Comparison of ENCODE assay signal across 8 cellular contexts in the genomic region with DNA sequence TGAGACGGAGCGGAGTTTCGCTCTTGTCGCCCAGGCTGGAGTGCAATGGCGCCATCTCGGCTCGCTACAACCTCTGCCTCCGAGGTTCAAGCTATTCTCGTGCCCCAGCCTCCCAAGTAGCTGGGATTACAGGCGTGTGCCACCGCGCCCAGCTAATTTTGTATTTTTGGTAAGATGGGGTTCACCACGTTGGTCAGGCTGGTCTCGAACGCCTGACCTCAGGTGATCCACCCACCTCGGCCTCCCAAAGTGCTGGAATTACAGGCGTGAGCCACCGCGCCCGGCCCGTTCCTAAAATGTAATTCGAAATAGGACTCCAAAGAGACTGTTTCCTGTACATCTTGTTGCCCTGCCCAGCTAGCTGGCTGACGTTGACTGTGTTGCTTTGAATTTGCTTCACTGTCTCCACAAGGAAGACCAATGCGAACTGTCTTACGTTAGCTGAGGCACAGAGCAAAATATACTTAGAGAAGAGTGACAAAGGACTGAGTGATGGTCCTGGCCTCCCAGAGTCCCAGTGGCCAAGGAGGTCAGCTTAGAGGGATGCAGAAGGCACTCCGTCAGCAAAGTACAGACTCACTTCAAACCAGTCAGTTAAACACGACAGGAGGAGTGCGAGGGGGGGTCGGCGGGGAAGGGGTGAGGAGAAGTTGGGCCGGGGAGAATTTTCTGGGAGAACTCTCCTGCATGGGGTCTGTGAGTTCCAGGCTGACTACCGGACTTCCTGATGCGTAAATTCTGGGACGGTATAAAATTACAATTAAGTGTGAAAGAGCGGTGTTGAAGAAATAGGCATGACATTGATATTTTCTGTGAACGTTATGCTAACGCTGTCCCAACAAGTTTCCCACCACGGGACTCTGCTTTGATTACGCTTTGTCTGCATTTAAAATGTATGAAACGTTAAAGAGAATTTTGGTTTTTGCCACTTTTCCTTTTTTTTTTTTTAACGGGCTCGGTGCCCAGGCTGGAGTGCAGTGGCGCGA. TPM values are rescaled to one million over a fixed set of nuclear protein-coding genes. Genes with fewer than 3 reads are reported as not detected.
DNase-seq lines count a peak whose midpoint lies in the region; ATAC-seq, FAIRE-seq and TF ChIP-seq lines count a peak whose summit lies in the region.

No MANE protein-coding gene starts in this region.

- peak overlapping the region; percentile 98 for H3K4me2 ChIP-seq in HepG2 (ENCODE audit: low read depth, low read length)

- no peaks in the 10 kb centered on the region for H3K27me3 ChIP-seq in right atrium auricular region
- peaks cover 0 to 2% of the 10 kb centered on the region in 2 experiments; a peak in 1 of 5 replicates for H3K27me3 ChIP-seq in HepG2 (ENCODE audit: control insufficient read depth in 1 of 2, insufficient read depth in 2 of 2, low read length in 2 of 2)
- H3K27me3 ChIP-seq in body of pancreas, result no peaks in the 10 kb centered on the region

- H3K36me3 ChIP-seq in right atrium auricular region (no peaks in the 10 kb centered on the region), HepG2 (replicated peaks in 1 of 2; ENCODE audit: control insufficient read depth in 1 of 2, insufficient read depth in 2 of 2, low read length in 2 of 2) (no peaks in the 10 kb centered on the region), body of pancreas (replicated peaks in 1 of 2; ENCODE audit: insufficient read depth in 1 of 2, low read depth in 2 of 2) (no peaks in the 10 kb centered on the region)

- no TSS peak for BruUV-seq in HepG2 (replicated peaks; lab: Mats Ljungman, UMichigan)

- H3K4me1 Mint-ChIP-seq in activated T-helper 17 cell treated with anti-CD3 and anti-CD28 coated beads, Interleukin-2, amount 50 U/mL, for 72 hours, result peaks cover 37% of the 10 kb centered on the region

- H3K27ac Mint-ChIP-seq in activated T-helper 17 cell treated with anti-CD3 and anti-CD28 coated beads, Interleukin-2, amount 50 U/mL, for 72 hours, result peak overlapping the region; percentile 89

- H3K9me3 ChIP-seq in right atrium auricular region (no peaks in the 10 kb centered on the region), HepG2 (ENCODE audit: low read length) (no peaks in the 10 kb centered on the region), body of pancreas (peaks cover 0 to 4% (median 0%) of the 10 kb centered on the region in 3 donors)

- TF ChIP-seq POLR2A in HepG2 (IDR thresholded peaks at IDR 0.05; ENCODE audit: insufficient read depth in 1 of 2, low read depth in 2 of 2, low read length in 2 of 2) (no peak), body of pancreas (IDR thresholded peaks at IDR 0.05) (no peak)

- POLR2A ChIA-PET in HepG2 (lab: Yijun Ruan, JAX), result interaction anchor here (1.0 kb wide), 1 partner anchor 24 kb away, joined by 3 read pairs; no protein-coding TSS in a partner anchor

- FAIRE-seq in HepG2 (lab: Jason Lieb, UNC), result no peak

- ATAC-seq in Right ventricle myocardium superior (ENCODE audit: poor library complexity) (no peak), HepG2 (no peak), GM21381 (IDR thresholded peaks at IDR 0.05; ENCODE audit: unreplicated experiment) (no peak), body of pancreas (no peak)
- peak; percentile 57 for ATAC-seq in activated T-helper 17 cell treated with anti-CD3 and anti-CD28 coated beads, Interleukin-2, amount 50 U/mL, for 72 hours (replicated peaks)

- H3K4me3 ChIP-seq in right atrium auricular region (peak overlapping the region; percentile 35 to 56), HepG2 (replicated peaks in 1 of 3; ENCODE audit: insufficient read depth in 1 of 3, low read depth in 2 of 3, low read length in 3 of 3) (peak overlapping the region; percentile 49 to 79 (median 75)), body of pancreas (no peak overlapping the region)

- no peaks in the 10 kb centered on the region for H3K79me2 ChIP-seq in HepG2 (ENCODE audit: insufficient read depth, low read length)

- H3K4me3 Mint-ChIP-seq in activated T-helper 17 cell treated with anti-CD3 and anti-CD28 coated beads, Interleukin-2, amount 50 U/mL, for 72 hours, result peak overlapping the region; percentile 87

- intact Hi-C loops in Right ventricle myocardium superior (cut with DNase I), result no loop called here
- intact Hi-C loops in HepG2 (cut with micrococcal nuclease; ENCODE audit: unreplicated experiment), result no loop called here
- intact Hi-C loops in body of pancreas (cut with DNase I), result no loop called here

- peaks cover 20% of the 10 kb centered on the region for H3K36me3 Mint-ChIP-seq in activated T-helper 17 cell treated with anti-CD3 and anti-CD28 coated beads, Interleukin-2, amount 50 U/mL, for 72 hours (ENCODE audit: low read depth)

- H3K9ac ChIP-seq in HepG2 (ENCODE audit: insufficient read depth, low read depth, low read length), result peak overlapping the region; percentile 54; the same call in 1 of the 2 replicates

- H3K27me3 Mint-ChIP-seq in activated T-helper 17 cell treated with anti-CD3 and anti-CD28 coated beads, Interleukin-2, amount 50 U/mL, for 72 hours, result no peaks in the 10 kb centered on the region

- no peaks in the 10 kb centered on the region for H4K20me1 ChIP-seq in HepG2 (ENCODE audit: insufficient read depth, low read length)

- TF ChIP-seq CTCF in right atrium auricular region (IDR thresholded peaks at IDR 0.05), result no peak
- no peak for TF ChIP-seq CTCF in HepG2 (CRISPR knock-in tag; IDR thresholded peaks at IDR 0.05)
- TF ChIP-seq CTCF in body of pancreas (IDR thresholded peaks at IDR 0.05), result no peak

- no peak for DNase-seq in right atrium auricular region (ENCODE audit: low spot score)
- no peak for DNase-seq in Right ventricle myocardium superior
- no peak for DNase-seq in HepG2 (ENCODE audit: low spot score)
- no peak for DNase-seq in body of pancreas
- DNase-seq in SKM-1 (lab: John Stamatoyannopoulos, UW; ENCODE audit: unreplicated experiment), result no peak
- DNase-seq in D341Med (ENCODE audit: low spot score), result no peak

- H3K4me1 ChIP-seq in right atrium auricular region, result peaks cover 0 to 29% of the 10 kb centered on the region in 2 donors
- H3K4me1 ChIP-seq in HepG2 (ENCODE audit: insufficient read depth, low read length), result peaks cover 31% of the 10 kb centered on the region
- peaks cover 22% of the 10 kb centered on the region for H3K4me1 ChIP-seq in body of pancreas

- no peaks in the 10 kb centered on the region for H3K9me3 Mint-ChIP-seq in activated T-helper 17 cell treated with anti-CD3 and anti-CD28 coated beads, Interleukin-2, amount 50 U/mL, for 72 hours

- TF ChIP-seq EP300 in HepG2 (IDR thresholded peaks at IDR 0.05; ENCODE audit: low read depth in 2 of 2, low read length in 2 of 2) (no peak), HepG2 (CRISPR knock-in tag; IDR thresholded peaks at IDR 0.05; ENCODE audit: borderline replicate concordance) (no peak)

- in situ Hi-C loops in HepG2 (cut with HindIII; ENCODE audit: extremely low pct_ligation_motif_present, low pct_unique_long_range_greater_than_20kb), result no loop called here

- CTCF ChIA-PET in HepG2 (lab: Yijun Ruan, JAX; ENCODE audit: low intra/inter-chr PET ratio, low total read pairs), result no interaction called here

- TF ChIP-seq RAD21 in HepG2 (CRISPR knock-in tag; IDR thresholded peaks at IDR 0.05), result no peak

- 17% methylated on average over 40 of the region's 44 CpGs for WGBS in HepG2 (ENCODE audit: low lambda C conversion rate)
- 29 to 51% methylated on average over 44 of the region's 44 CpGs for WGBS in body of pancreas, 2 donors

- peak overlapping the region; percentile 91 for H2AFZ ChIP-seq in HepG2 (ENCODE audit: low read length)

- H3K27ac ChIP-seq in right atrium auricular region, result peak overlapping the region; percentile 70 to 81
- H3K27ac ChIP-seq in HepG2 (ENCODE audit: extremely low read length, insufficient read depth, low read length), result no peak overlapping the region
- H3K27ac ChIP-seq in body of pancreas, result no peak overlapping the region

RNA-seq across cellular contexts. Expression of a gene that starts 6.8 kb away (rescaled TPM):
- total RNA-seq in right atrium auricular region (10 to 100 TPM; 10.0 to 11.2 TPM), Right ventricle myocardium superior (20.7 TPM), HepG2 (2016; rRNA removed; fragmentation: Illumina TruSeq; extraction: Trizol) (10.9 and 16.7 TPM in 2 replicates), body of pancreas (10 to 100 TPM; 12.5 to 15.2 TPM)
- total RNA-seq in activated T-helper 17 cell treated with anti-CD3 and anti-CD28 coated beads, Interleukin-2, amount 50 U/mL, for 72 hours, result 10 to 100 TPM; 27.1 to 30.8 TPM
- total RNA-seq in HepG2 (2016; cell fraction: cytosol; rRNA removed; fragmentation: Illumina TruSeq; extraction: Trizol; ENCODE audit: low read depth), result 3.4 and 3.6 TPM in 2 replicates
- 12.4 and 16.7 TPM in 2 replicates for total RNA-seq in HepG2 (2016; cell fraction: insoluble cytoplasmic fraction; rRNA removed; fragmentation: Illumina TruSeq; extraction: Trizol)
- total RNA-seq in HepG2 (2016; cell fraction: membrane; rRNA removed; fragmentation: Illumina TruSeq; extraction: Trizol), result 9.1 and 9.7 TPM in 2 replicates
- total RNA-seq in HepG2 (2016; cell fraction: nucleus; rRNA removed; fragmentation: Illumina TruSeq; extraction: Trizol), result 11.4 and 13.1 TPM in 2 replicates
- 10.2 and 10.9 TPM in 2 replicates for polyA plus RNA-seq in HepG2 (2011; rRNA removed)
- 5.4 and 6.4 TPM in 2 replicates for polyA plus RNA-seq in HepG2 (2011; cell fraction: cytosol; rRNA removed)
- polyA plus RNA-seq in HepG2 (2011; cell fraction: nucleus; rRNA removed), result 66.0 and 81.3 TPM in 2 replicates
- polyA plus RNA-seq in HepG2 (2012), result 10.5 and 10.9 TPM in 2 replicates
- polyA plus RNA-seq in HepG2 (2016; cell fraction: cytosol; fragmentation: Illumina TruSeq; extraction: Trizol; ENCODE audit: low read depth), result 2.6 and 3.0 TPM in 2 replicates
- polyA plus RNA-seq in HepG2 (2016; cell fraction: insoluble cytoplasmic fraction; fragmentation: Illumina TruSeq; extraction: Trizol; ENCODE audit: low read depth), result 15.2 and 16.5 TPM in 2 replicates
- 7.8 and 8.3 TPM in 2 replicates for polyA plus RNA-seq in HepG2 (2016; cell fraction: membrane; fragmentation: Illumina TruSeq; extraction: Trizol; ENCODE audit: low read depth)
- polyA plus RNA-seq in HepG2 (2016; cell fraction: nucleus; fragmentation: Illumina TruSeq; extraction: Trizol; ENCODE audit: insufficient read depth, low read depth), result 28.6 and 33.8 TPM in 2 replicates
- polyA minus RNA-seq in HepG2 (2011; rRNA and poly(A)+ RNA removed; ENCODE audit: low replicate concordance), result 7.5 and 14.8 TPM in 2 replicates
- polyA minus RNA-seq in HepG2 (2011; cell fraction: cytosol; rRNA and poly(A)+ RNA removed), result 3.3 and 3.7 TPM in 2 replicates
- 17.4 and 18.8 TPM in 2 replicates for polyA minus RNA-seq in HepG2 (2011; cell fraction: nucleus; rRNA and poly(A)+ RNA removed)

RNA-seq across cellular contexts. Expression of a gene that starts 11.3 kb away (rescaled TPM):
- total RNA-seq in right atrium auricular region (1 to 10 TPM; 4.1 to 7.7 TPM), Right ventricle myocardium superior (10.8 TPM), HepG2 (2016; rRNA removed; fragmentation: Illumina TruSeq; extraction: Trizol) (not detected in 2 replicates), body of pancreas (10 to 100 TPM; 11.5 to 17.9 TPM)
- 1 to 10 TPM; 2.7 to 5.9 TPM for total RNA-seq in activated T-helper 17 cell treated with anti-CD3 and anti-CD28 coated beads, Interleukin-2, amount 50 U/mL, for 72 hours
- total RNA-seq in HepG2 (2016; cell fraction: cytosol; rRNA removed; fragmentation: Illumina TruSeq; extraction: Trizol; ENCODE audit: low read depth), result not detected in 2 replicates
- total RNA-seq in HepG2 (2016; cell fraction: insoluble cytoplasmic fraction; rRNA removed; fragmentation: Illumina TruSeq; extraction: Trizol), result not detected in 2 replicates
- total RNA-seq in HepG2 (2016; cell fraction: membrane; rRNA removed; fragmentation: Illumina TruSeq; extraction: Trizol), result not detected in 2 replicates
- not detected in 2 replicates for total RNA-seq in HepG2 (2016; cell fraction: nucleus; rRNA removed; fragmentation: Illumina TruSeq; extraction: Trizol)
- 0.10 and 0.13 TPM in 2 replicates for polyA plus RNA-seq in HepG2 (2011; rRNA removed)
- 0.11 and 0.13 TPM in 2 replicates for polyA plus RNA-seq in HepG2 (2011; cell fraction: cytosol; rRNA removed)
- polyA plus RNA-seq in HepG2 (2011; cell fraction: nucleus; rRNA removed), result 0.16 and 0.29 TPM in 2 replicates
- polyA plus RNA-seq in HepG2 (2012), result 0.13 TPM in 1 of 2 replicates, not detected in the other
- polyA plus RNA-seq in HepG2 (2016; cell fraction: cytosol; fragmentation: Illumina TruSeq; extraction: Trizol; ENCODE audit: low read depth), result not detected in 2 replicates
- not detected in 2 replicates for polyA plus RNA-seq in HepG2 (2016; cell fraction: insoluble cytoplasmic fraction; fragmentation: Illumina TruSeq; extraction: Trizol; ENCODE audit: low read depth)
- 0.23 TPM in 1 of 2 replicates, not detected in the other for polyA plus RNA-seq in HepG2 (2016; cell fraction: membrane; fragmentation: Illumina TruSeq; extraction: Trizol; ENCODE audit: low read depth)
- polyA plus RNA-seq in HepG2 (2016; cell fraction: nucleus; fragmentation: Illumina TruSeq; extraction: Trizol; ENCODE audit: insufficient read depth, low read depth), result not detected in 2 replicates
- 10.8 TPM in 1 of 2 replicates, not detected in the other for polyA minus RNA-seq in HepG2 (2011; rRNA and poly(A)+ RNA removed; ENCODE audit: low replicate concordance)
- 0.88 TPM in 1 of 2 replicates, not detected in the other for polyA minus RNA-seq in HepG2 (2011; cell fraction: cytosol; rRNA and poly(A)+ RNA removed)
- 1.2 TPM in 1 of 2 replicates, not detected in the other for polyA minus RNA-seq in HepG2 (2011; cell fraction: nucleus; rRNA and poly(A)+ RNA removed)

RNA-seq across cellular contexts. Expression of a gene that starts 27.4 kb away (rescaled TPM):
- total RNA-seq in right atrium auricular region (1,000 to 10,000 TPM; 1,155 to 1,413 TPM), Right ventricle myocardium superior (577 TPM), HepG2 (2016; rRNA removed; fragmentation: Illumina TruSeq; extraction: Trizol) (2,514 and 3,226 TPM in 2 replicates), body of pancreas (1,000 to 10,000 TPM; 1,136 to 1,977 TPM)
- 1,000 to 10,000 TPM; 2,150 to 2,706 TPM for total RNA-seq in activated T-helper 17 cell treated with anti-CD3 and anti-CD28 coated beads, Interleukin-2, amount 50 U/mL, for 72 hours
- total RNA-seq in HepG2 (2016; cell fraction: cytosol; rRNA removed; fragmentation: Illumina TruSeq; extraction: Trizol; ENCODE audit: low read depth), result 4,063 and 4,402 TPM in 2 replicates
- 2,554 and 3,310 TPM in 2 replicates for total RNA-seq in HepG2 (2016; cell fraction: insoluble cytoplasmic fraction; rRNA removed; fragmentation: Illumina TruSeq; extraction: Trizol)
- 5,165 and 5,275 TPM in 2 replicates for total RNA-seq in HepG2 (2016; cell fraction: membrane; rRNA removed; fragmentation: Illumina TruSeq; extraction: Trizol)
- total RNA-seq in HepG2 (2016; cell fraction: nucleus; rRNA removed; fragmentation: Illumina TruSeq; extraction: Trizol), result 943 and 1,018 TPM in 2 replicates
- 6,141 and 6,693 TPM in 2 replicates for polyA plus RNA-seq in HepG2 (2011; rRNA removed)
- polyA plus RNA-seq in HepG2 (2011; cell fraction: cytosol; rRNA removed), result 6,517 and 7,296 TPM in 2 replicates
- 2,166 and 2,467 TPM in 2 replicates for polyA plus RNA-seq in HepG2 (2011; cell fraction: nucleus; rRNA removed)
- 4,104 and 4,114 TPM in 2 replicates for polyA plus RNA-seq in HepG2 (2012)
- polyA plus RNA-seq in HepG2 (2016; cell fraction: cytosol; fragmentation: Illumina TruSeq; extraction: Trizol; ENCODE audit: low read depth), result 3,699 and 3,997 TPM in 2 replicates
- 3,545 and 3,580 TPM in 2 replicates for polyA plus RNA-seq in HepG2 (2016; cell fraction: insoluble cytoplasmic fraction; fragmentation: Illumina TruSeq; extraction: Trizol; ENCODE audit: low read depth)
- 4,862 and 5,343 TPM in 2 replicates for polyA plus RNA-seq in HepG2 (2016; cell fraction: membrane; fragmentation: Illumina TruSeq; extraction: Trizol; ENCODE audit: low read depth)
- polyA plus RNA-seq in HepG2 (2016; cell fraction: nucleus; fragmentation: Illumina TruSeq; extraction: Trizol; ENCODE audit: insufficient read depth, low read depth), result 1,515 and 1,598 TPM in 2 replicates
- 10,364 and 11,951 TPM in 2 replicates for polyA minus RNA-seq in HepG2 (2011; rRNA and poly(A)+ RNA removed; ENCODE audit: low replicate concordance)
- 2,548 and 2,636 TPM in 2 replicates for polyA minus RNA-seq in HepG2 (2011; cell fraction: cytosol; rRNA and poly(A)+ RNA removed)
- polyA minus RNA-seq in HepG2 (2011; cell fraction: nucleus; rRNA and poly(A)+ RNA removed), result 1,064 and 1,481 TPM in 2 replicates

RNA-seq across cellular contexts. Expression of a gene that starts 44.7 kb away (rescaled TPM):
- 1 to 10 TPM; 4.4 to 9.1 TPM for total RNA-seq in right atrium auricular region
- total RNA-seq in Right ventricle myocardium superior, result 9.3 TPM
- total RNA-seq in activated T-helper 17 cell treated with anti-CD3 and anti-CD28 coated beads, Interleukin-2, amount 50 U/mL, for 72 hours, result 10 to 100 TPM; 14.3 to 19.4 TPM
- total RNA-seq in HepG2 (2016; rRNA removed; fragmentation: Illumina TruSeq; extraction: Trizol), result 5.7 and 7.2 TPM in 2 replicates
- 0.20 and 0.44 TPM in 2 replicates for total RNA-seq in HepG2 (2016; cell fraction: cytosol; rRNA removed; fragmentation: Illumina TruSeq; extraction: Trizol; ENCODE audit: low read depth)
- 5.4 and 6.0 TPM in 2 replicates for total RNA-seq in HepG2 (2016; cell fraction: insoluble cytoplasmic fraction; rRNA removed; fragmentation: Illumina TruSeq; extraction: Trizol)
- total RNA-seq in HepG2 (2016; cell fraction: membrane; rRNA removed; fragmentation: Illumina TruSeq; extraction: Trizol), result 2.1 and 2.2 TPM in 2 replicates
- total RNA-seq in HepG2 (2016; cell fraction: nucleus; rRNA removed; fragmentation: Illumina TruSeq; extraction: Trizol), result 10.3 and 12.8 TPM in 2 replicates
- 11.6 and 11.7 TPM in 2 replicates for polyA plus RNA-seq in HepG2 (2011; rRNA removed)
- 4.4 and 5.3 TPM in 2 replicates for polyA plus RNA-seq in HepG2 (2011; cell fraction: cytosol; rRNA removed)
- polyA plus RNA-seq in HepG2 (2011; cell fraction: nucleus; rRNA removed), result 16.4 and 22.4 TPM in 2 replicates
- 9.0 and 15.2 TPM in 2 replicates for polyA plus RNA-seq in HepG2 (2012)
- polyA plus RNA-seq in HepG2 (2016; cell fraction: cytosol; fragmentation: Illumina TruSeq; extraction: Trizol; ENCODE audit: low read depth), result 0.20 and 0.26 TPM in 2 replicates
- 5.4 and 5.6 TPM in 2 replicates for polyA plus RNA-seq in HepG2 (2016; cell fraction: insoluble cytoplasmic fraction; fragmentation: Illumina TruSeq; extraction: Trizol; ENCODE audit: low read depth)
- polyA plus RNA-seq in HepG2 (2016; cell fraction: membrane; fragmentation: Illumina TruSeq; extraction: Trizol; ENCODE audit: low read depth), result 0.95 and 1.1 TPM in 2 replicates
- polyA plus RNA-seq in HepG2 (2016; cell fraction: nucleus; fragmentation: Illumina TruSeq; extraction: Trizol; ENCODE audit: insufficient read depth, low read depth), result 27.9 and 33.0 TPM in 2 replicates
- 9.3 and 15.7 TPM in 2 replicates for polyA minus RNA-seq in HepG2 (2011; rRNA and poly(A)+ RNA removed; ENCODE audit: low replicate concordance)
- 2.7 and 3.2 TPM in 2 replicates for polyA minus RNA-seq in HepG2 (2011; cell fraction: cytosol; rRNA and poly(A)+ RNA removed)
- 22.7 and 24.9 TPM in 2 replicates for polyA minus RNA-seq in HepG2 (2011; cell fraction: nucleus; rRNA and poly(A)+ RNA removed)
- total RNA-seq in body of pancreas, result 10 to 100 TPM; 16.9 to 26.0 TPM

Comparison
In these comparisons a context has a peak if more than half of its experiments do, and no peak if none do; other contexts are left out.
1. H3K27ac ChIP-seq: peak in right atrium auricular region (2 of 2); none in HepG2 (single experiment) and body of pancreas (0 of 4).
2. H3K4me3 ChIP-seq: peak in right atrium auricular region (2 of 2) and HepG2 (3 of 3); none in body of pancreas (0 of 2).